Comparison of ENCODE assay signal across 8 cellular contexts in the genomic region with DNA sequence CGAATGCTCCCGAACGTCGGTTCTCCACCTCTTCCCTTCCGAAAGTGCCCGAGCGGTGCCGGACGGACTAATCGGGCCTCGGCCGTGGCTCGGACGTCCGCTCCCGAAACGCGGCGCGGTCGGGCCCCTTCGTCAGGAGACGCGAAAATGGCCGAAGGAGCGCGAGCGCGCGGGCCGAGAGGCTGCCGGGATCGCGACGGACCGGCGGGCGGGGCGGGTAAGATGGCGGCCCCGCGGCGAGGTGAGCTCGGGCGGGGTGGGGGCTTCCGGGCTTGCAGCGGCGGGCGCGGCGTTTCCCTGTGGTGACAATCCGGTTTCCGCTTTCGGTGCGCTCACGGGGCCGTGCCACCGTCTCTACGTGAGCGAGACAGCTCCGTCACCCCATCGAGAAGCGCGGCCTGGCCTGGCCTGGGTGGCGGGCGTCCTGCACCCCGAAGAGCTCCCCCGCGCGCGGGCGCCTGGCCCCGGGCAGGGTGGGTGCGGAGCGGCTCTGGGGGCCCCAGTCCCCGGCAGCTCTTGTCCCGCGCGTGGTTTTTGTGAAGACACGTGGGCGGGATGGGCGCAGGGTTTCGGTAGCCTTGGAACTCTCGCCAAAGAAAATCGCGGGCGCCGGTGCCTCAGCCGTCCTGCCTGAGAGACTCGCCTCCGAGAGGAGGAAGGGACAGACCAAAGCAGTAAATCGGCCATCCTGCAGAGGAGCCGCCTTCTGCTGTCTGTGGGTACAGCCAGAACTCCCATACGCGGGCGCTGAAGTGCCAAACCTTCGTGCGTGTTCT. TPM values are rescaled to one million over a fixed set of nuclear protein-coding genes. Genes with fewer than 3 reads are reported as not detected.
A peak's percentile ranks its signal among the peaks of the same experiment; 100 is the strongest.
DNase-seq lines count a peak whose midpoint lies in the region; ATAC-seq and TF ChIP-seq lines count a peak whose summit lies in the region.

A gene (plus strand): TSS at position 211 of the 776 bp plus-strand sequence. CDS start 12 bp downstream, at position 223.

- ATAC-seq in GM21576 (IDR thresholded peaks at IDR 0.05; ENCODE audit: unreplicated experiment): peak; percentile 60

- 0% methylated on average over 19 of the region's 98 CpGs for WGBS in esophagus muscularis mucosa

- H3F3A ChIP-seq in PC-9 (ENCODE audit: insufficient read depth, low read depth): no peaks in the 10 kb centered on the region; the same call in 1 of the 2 replicates

- TF ChIP-seq CTCF in PC-9 (conservative IDR thresholded peaks at IDR 0.05) (no peak), esophagus muscularis mucosa (IDR thresholded peaks at IDR 0.05) (no peak)

- CTCF ChIA-PET in PC-9 (lab: Charles Lee): interaction anchor here (0.6 to 1.5 kb wide), 3 partner anchors 16 to 52 kb away, joined by 3 to 18 read pairs (median 5); no protein-coding TSS in a partner anchor

- H3K9me2 ChIP-seq in PC-9 (ENCODE audit: insufficient read depth): no peaks in the 10 kb centered on the region

- peak within 1 kb of the TSS; percentile 87 for H2AFZ ChIP-seq in PC-9

- H3K36me3 ChIP-seq in PC-9 (ENCODE audit: low read depth) (no peaks in the 10 kb centered on the region), esophagus muscularis mucosa (peaks cover 0 to 26% (median 11%) of the 10 kb centered on the region in 4 donors), muscle layer of duodenum (ENCODE audit: control insufficient read depth in 1 of 2, insufficient read depth in 2 of 2, low read length in 2 of 2) (peaks cover 0 to 12% of the 10 kb centered on the region in 2 donors)

- TF ChIP-seq POLR2A in esophagus muscularis mucosa (IDR thresholded peaks at IDR 0.05; ENCODE audit: low read depth): peak; percentile 46

- DNase-seq in DMS114 treated with DMSO at 0.1 percent for 48 hours (lab: John Stamatoyannopoulos, UW; ENCODE audit: unreplicated experiment): peak; percentile 78
- DNase-seq in Jurkat, Clone E6-1 (ENCODE audit: low read depth, low spot score): peak; percentile 94
- peak; percentile 83 to 95 for DNase-seq in PC-9
- DNase-seq in activated T-cell treated with anti-CD3 and anti-CD28 coated beads, Interleukin-2, amount 50 U/mL, for 48 hours: peak; percentile 99
- peak; percentile 99 for DNase-seq in esophagus muscularis mucosa (ENCODE audit: extremely low spot score)
- peak; percentile 88 to 92 for DNase-seq in stimulated activated CD8-positive, alpha-beta memory T cell treated with anti-CD3 and anti-CD28 coated beads, Interleukin-7, amount 100 ng/mL, for 4 hours (ENCODE audit: low read depth in 2 of 2)

- peak within 1 kb of the TSS; percentile 89 for H3K4me3 ChIP-seq in Jurkat, Clone E6-1 (ENCODE audit: low read length)
- H3K4me3 ChIP-seq in PC-9 (peak within 1 kb of the TSS; percentile 79), esophagus muscularis mucosa (peak within 1 kb of the TSS; percentile 85 to 95 (median 88)), muscle layer of duodenum (ENCODE audit: low read depth in 1 of 2, low read length in 2 of 2) (peak within 1 kb of the TSS; percentile 70 to 91)

- peak within 1 kb of the TSS; percentile 73 for H3K4me2 ChIP-seq in PC-9

- H3K27me3 ChIP-seq in PC-9 (ENCODE audit: insufficient read depth, low read depth) (no peaks in the 10 kb centered on the region), esophagus muscularis mucosa (no peaks in the 10 kb centered on the region), muscle layer of duodenum (ENCODE audit: low read depth, low read length) (no peaks in the 10 kb centered on the region)

- BruUV-seq in PC-9 (replicated peaks; lab: Mats Ljungman, UMichigan): TSS peak; percentile 64

- POLR2A ChIA-PET in PC-9 (lab: Charles Lee; ENCODE audit: unreplicated experiment): interaction anchor here (0.6 to 1.0 kb wide), 4 partner anchors 9 to 149 kb away, joined by 3 to 9 read pairs (median 6); no protein-coding TSS in a partner anchor

- peaks cover 11% of the 10 kb centered on the region for H4K20me1 ChIP-seq in PC-9 (ENCODE audit: insufficient read depth)

- H3K4me1 ChIP-seq in PC-9 (replicated peaks; ENCODE audit: insufficient read depth) (peaks cover 27% of the 10 kb centered on the region; the same call in 1 of the 2 replicates), esophagus muscularis mucosa (peaks cover 34 to 58% (median 53%) of the 10 kb centered on the region in 4 donors), muscle layer of duodenum (ENCODE audit: control insufficient read depth in 1 of 2, insufficient read depth in 2 of 2, low read length in 2 of 2) (peaks cover 0 to 40% of the 10 kb centered on the region in 2 donors)

- H3K27ac ChIP-seq in PC-9 (peak within 1 kb of the TSS; percentile 99), esophagus muscularis mucosa (replicated peaks in 1 of 4) (peak within 1 kb of the TSS; percentile 94 to 100 (median 98)), muscle layer of duodenum (ENCODE audit: low read length) (peak within 1 kb of the TSS; percentile 97)

- intact Hi-C loops in PC-9 (cut with micrococcal nuclease; ENCODE audit: unreplicated experiment) (loop anchor here (2.0 kb wide), 1 partner anchor 31 kb away; no protein-coding TSS in a partner anchor), esophagus muscularis mucosa (cut with DNase I) (no loop called here)

- H3K9me3 ChIP-seq in PC-9 (ENCODE audit: insufficient read depth, low read depth) (no peaks in the 10 kb centered on the region), esophagus muscularis mucosa (no peaks in the 10 kb centered on the region), muscle layer of duodenum (ENCODE audit: control insufficient read depth in 1 of 2, low read length in 2 of 2) (no peaks in the 10 kb centered on the region)

- peaks cover 54% of the 10 kb centered on the region for H3K79me2 ChIP-seq in PC-9 (ENCODE audit: low read depth)

- TF ChIP-seq EP300 in esophagus muscularis mucosa (IDR thresholded peaks at IDR 0.05): no peak

RNA-seq across cellular contexts. Expression of the gene that starts here (rescaled TPM):
- polyA plus RNA-seq in Jurkat, Clone E6-1 (2012; ENCODE audit: insufficient read depth, insufficient read length): 22.0 TPM
- total RNA-seq in PC-9 (2021): 34.0 and 36.6 TPM in 2 replicates
- total RNA-seq in esophagus muscularis mucosa: 10 to 100 TPM; 27.4 to 55.2 (median 39.6) TPM

Comparison
In these comparisons a context has a peak if more than half of its experiments do, and no peak if none do; other contexts are left out.
1. Peak in every context shown above with its lines: DNase-seq, ATAC-seq, H3K4me3 ChIP-seq and H3K27ac ChIP-seq.